Comparison of ENCODE assay signal across 15 cellular contexts in genomic region chr20:35734777-35735649, GRCh38. TPM values are rescaled to one million over a fixed set of nuclear protein-coding genes. Genes with fewer than 3 reads are reported as not detected.
DNase-seq lines count a peak whose midpoint lies in the region; ATAC-seq and TF ChIP-seq lines count a peak whose summit lies in the region.
"Had no signal": no experiment of that assay in that cellular context is flagged by ENCODE, and none has a peak within 500 bp of the region (broad histone marks: within the 10 kb centered on the region; RNA-seq: fewer than 3 reads in every experiment).

No MANE protein-coding gene starts in this region.

- no peak for TF ChIP-seq CTCF in GM13976 (IDR thresholded peaks at IDR 0.05; ENCODE audit: borderline replicate concordance, control extremely low read depth, extremely low read depth, insufficient read depth, missing control alignments)

- H3K4me3 Mint-ChIP-seq in stimulated activated naive CD8-positive, alpha-beta T cell treated with anti-CD3 and anti-CD28 coated beads, Interleukin-15, Interleukin-2, amounts not matched to agents 100 ng/mL and 50 ng/mL, for 24 hours = peak overlapping the region; percentile 59
- H3K4me3 Mint-ChIP-seq in activated naive CD8-positive, alpha-beta T cell = peak overlapping the region; percentile 75

- peaks cover 31 to 97% of the 10 kb centered on the region in 2 experiments for H3K36me3 ChIP-seq in mesenchymal stem cell (ENCODE audit: control insufficient read depth in 1 of 2, insufficient read depth in 2 of 2, low read depth in 1 of 2, low read length in 2 of 2)

- no peak overlapping the region for H3K18ac ChIP-seq in mesenchymal stem cell (ENCODE audit: low read depth in 1 of 2, low read length in 2 of 2)

- peak overlapping the region in 1 of 2 experiments; percentile 42 for H3K4me3 ChIP-seq in mesenchymal stem cell (ENCODE audit: insufficient read depth in 1 of 2, low read depth in 1 of 2, low read length in 2 of 2)
- H3K4me3 ChIP-seq: mucosa of descending colon had no signal

- no peaks in the 10 kb centered on the region for H3K27me3 Mint-ChIP-seq in stimulated activated naive CD8-positive, alpha-beta T cell treated with anti-CD3 and anti-CD28 coated beads, Interleukin-15, Interleukin-2, amounts not matched to agents 100 ng/mL and 50 ng/mL, for 24 hours
- H3K27me3 Mint-ChIP-seq in activated naive CD8-positive, alpha-beta T cell = no peaks in the 10 kb centered on the region

- no peak overlapping the region for H3K23ac ChIP-seq in mesenchymal stem cell (ENCODE audit: low read length in 2 of 2)

- no peaks in the 10 kb centered on the region for H3K9me3 ChIP-seq in mesenchymal stem cell (ENCODE audit: control insufficient read depth, low read length)
- H3K9me3 ChIP-seq: mucosa of descending colon had no signal

- no peak overlapping the region for H3K4ac ChIP-seq in mesenchymal stem cell (ENCODE audit: low read depth in 1 of 2, low read length in 2 of 2)

- no peak overlapping the region for H2BK12ac ChIP-seq in mesenchymal stem cell (ENCODE audit: low read length in 2 of 2)

- H2BK120ac ChIP-seq in mesenchymal stem cell (ENCODE audit: low read depth, low read length) = no peak overlapping the region

- H3K27ac ChIP-seq in mesenchymal stem cell (ENCODE audit: low read length, poor library complexity, severe bottlenecking) = no peak overlapping the region

- no peak overlapping the region for H3K14ac ChIP-seq in mesenchymal stem cell (ENCODE audit: low read length in 2 of 2)

- peaks cover 9% of the 10 kb centered on the region for H3K4me1 ChIP-seq in mesenchymal stem cell (ENCODE audit: control insufficient read depth, insufficient read depth, low read depth, low read length)

- no peak overlapping the region for H3K4me2 ChIP-seq in mesenchymal stem cell (ENCODE audit: low read length, poor library complexity, severe bottlenecking)

- H3K4me1 Mint-ChIP-seq in stimulated activated naive CD8-positive, alpha-beta T cell treated with anti-CD3 and anti-CD28 coated beads, Interleukin-15, Interleukin-2, amounts not matched to agents 100 ng/mL and 50 ng/mL, for 24 hours (ENCODE audit: low read depth) = peaks cover 96% of the 10 kb centered on the region
- peaks cover 72% of the 10 kb centered on the region for H3K4me1 Mint-ChIP-seq in activated naive CD8-positive, alpha-beta T cell (ENCODE audit: low read depth)

- in situ Hi-C loops in GM13976 (cut with MboI; ENCODE audit: low sequenced_read_pairs, unreplicated experiment) = no loop called here

- H3K79me1 ChIP-seq in mesenchymal stem cell (replicated peaks; ENCODE audit: low read length, poor library complexity, severe bottlenecking) = no peaks in the 10 kb centered on the region

- no peaks in the 10 kb centered on the region for H3K27me3 ChIP-seq in mesenchymal stem cell (ENCODE audit: control insufficient read depth in 1 of 2, insufficient read depth in 1 of 2, low read length in 2 of 2)

- no peak overlapping the region for H2AK5ac ChIP-seq in mesenchymal stem cell (ENCODE audit: low read length, severe bottlenecking)

- no peak overlapping the region for H2AFZ ChIP-seq in mesenchymal stem cell (ENCODE audit: low read depth, low read length)

- DNase-seq in stimulated activated naive CD8-positive, alpha-beta T cell treated with anti-CD3 and anti-CD28 coated beads, Interleukin-15, Interleukin-2, amounts not matched to agents 100 U/mL and 50 U/mL, for 24 hours = no peak
- DNase-seq in mesenchymal stem cell (no peak), GM13976 (ENCODE audit: low spot score) (no peak), DMS 273 (lab: John Stamatoyannopoulos, UW; ENCODE audit: unreplicated experiment) (no peak), NCI-H146 (lab: John Stamatoyannopoulos, UW) (no peak)
- DNase-seq: activated CD8-positive, alpha-beta memory T cell treated with anti-CD3 and anti-CD28 coated beads, Interleukin-2, amount 50 U/mL, for 4 hours; effector CD4-positive, alpha-beta T cell; foreskin melanocyte; mucosa of descending colon; NCI-H2029 treated with DMSO at 0.1 percent for 48 hours; SHP77; stimulated activated CD4-positive, alpha-beta T cell treated with anti-CD3 and anti-CD28 coated beads, Interleukin-2, amount 100 ng/mL, for 24 hours had no signal

- H3K9me3 Mint-ChIP-seq in stimulated activated naive CD8-positive, alpha-beta T cell treated with anti-CD3 and anti-CD28 coated beads, Interleukin-15, Interleukin-2, amounts not matched to agents 100 ng/mL and 50 ng/mL, for 24 hours = no peaks in the 10 kb centered on the region
- H3K9me3 Mint-ChIP-seq in activated naive CD8-positive, alpha-beta T cell (ENCODE audit: low read depth) = no peaks in the 10 kb centered on the region

- ATAC-seq in stimulated activated naive CD8-positive, alpha-beta T cell treated with anti-CD3 and anti-CD28 coated beads, Interleukin-15, Interleukin-2, amounts not matched to agents 100 U/mL and 50 U/mL, for 24 hours = no peak
- no peak for ATAC-seq in HG03342 (IDR thresholded peaks at IDR 0.05; ENCODE audit: unreplicated experiment)
- ATAC-seq: mucosa of descending colon had no signal

- H2BK5ac ChIP-seq in mesenchymal stem cell (ENCODE audit: low read depth, low read length, poor library complexity, severe bottlenecking) = no peak overlapping the region

- peak overlapping the region; percentile 70 for H3K9ac ChIP-seq in mesenchymal stem cell (ENCODE audit: low read length)

- H4K8ac ChIP-seq in mesenchymal stem cell (ENCODE audit: low read length) = no peak overlapping the region

- H3K27ac Mint-ChIP-seq in stimulated activated naive CD8-positive, alpha-beta T cell treated with anti-CD3 and anti-CD28 coated beads, Interleukin-15, Interleukin-2, amounts not matched to agents 100 ng/mL and 50 ng/mL, for 24 hours = peak overlapping the region; percentile 38
- peak overlapping the region; percentile 69 for H3K27ac Mint-ChIP-seq in activated naive CD8-positive, alpha-beta T cell

- no peak overlapping the region for H2BK15ac ChIP-seq in mesenchymal stem cell (ENCODE audit: low read depth, poor library complexity, severe bottlenecking)

- H4K91ac ChIP-seq in mesenchymal stem cell (ENCODE audit: low read length) = no peak overlapping the region

- WGBS in mesenchymal stem cell = 100% methylated on average over 2 of the region's 4 CpGs

- peaks cover 88% of the 10 kb centered on the region for H3K36me3 Mint-ChIP-seq in stimulated activated naive CD8-positive, alpha-beta T cell treated with anti-CD3 and anti-CD28 coated beads, Interleukin-15, Interleukin-2, amounts not matched to agents 100 ng/mL and 50 ng/mL, for 24 hours (ENCODE audit: low read depth)
- H3K36me3 Mint-ChIP-seq in activated naive CD8-positive, alpha-beta T cell = peaks cover 21% of the 10 kb centered on the region

RNA-seq across cellular contexts. Expression of gene RBM39, which starts 7.0 kb away (rescaled TPM):
- polyA plus RNA-seq in mesenchymal stem cell (2013, experiment 1 of 2) = 142 TPM
- polyA plus RNA-seq in mesenchymal stem cell (2013, experiment 2 of 2) = 138 TPM

RNA-seq across cellular contexts. Expression of gene ROMO1, which starts 35.8 kb away (rescaled TPM):
- 553 TPM for polyA plus RNA-seq in mesenchymal stem cell (2013, experiment 1 of 2)
- 561 TPM for polyA plus RNA-seq in mesenchymal stem cell (2013, experiment 2 of 2)

RNA-seq across cellular contexts. Expression of gene NFS1, which starts 35.9 kb away (rescaled TPM):
- 12.7 TPM for polyA plus RNA-seq in mesenchymal stem cell (2013, experiment 1 of 2)
- 13.6 TPM for polyA plus RNA-seq in mesenchymal stem cell (2013, experiment 2 of 2)

RNA-seq across cellular contexts. Expression of gene PHF20, which starts 36.8 kb away (rescaled TPM):
- 24.7 TPM for polyA plus RNA-seq in mesenchymal stem cell (2013, experiment 1 of 2)
- polyA plus RNA-seq in mesenchymal stem cell (2013, experiment 2 of 2) = 24.0 TPM
